Comparison of ENCODE assay signal across 27 cellular contexts in genomic region chr11:10627306-10627705, GRCh38. TPM values are rescaled to one million over a fixed set of nuclear protein-coding genes. Genes with fewer than 3 reads are reported as not detected.
A peak's percentile ranks its signal among the peaks of the same experiment; 100 is the strongest.
DNase-seq lines count a peak whose midpoint lies in the region; ATAC-seq, FAIRE-seq and TF ChIP-seq lines count a peak whose summit lies in the region.
"Had no signal": no experiment of that assay in that cellular context is flagged by ENCODE, and none has a peak within 500 bp of the region (broad histone marks: within the 10 kb centered on the region; RNA-seq: fewer than 3 reads in every experiment).

No MANE protein-coding gene starts in this region.

- H3K4me1 ChIP-seq in ascending aorta (peaks cover 26 to 36% of the 10 kb centered on the region in 2 donors), esophagus squamous epithelium (peaks cover 10 to 48% (median 27%) of the 10 kb centered on the region in 3 donors), sigmoid colon (peaks cover 0 to 43% (median 37%) of the 10 kb centered on the region in 4 donors)
- peaks cover 4 to 36% of the 10 kb centered on the region in 2 donors for H3K4me1 ChIP-seq in naive thymus-derived CD4-positive, alpha-beta T cell (ENCODE audit: control insufficient read depth in 2 of 2, insufficient read depth in 2 of 2, low read length in 2 of 2)

- ATAC-seq in naive thymus-derived CD4-positive, alpha-beta T cell = no peak

- H3K9me3 Mint-ChIP-seq in naive thymus-derived CD4-positive, alpha-beta T cell = no peaks in the 10 kb centered on the region
- H3K9me3 Mint-ChIP-seq: CD8-positive, alpha-beta memory T cell had no signal

- peak overlapping the region in 1 of 10 donors; percentile 31 for H3K4me3 Mint-ChIP-seq in naive thymus-derived CD4-positive, alpha-beta T cell
- H3K4me3 Mint-ChIP-seq: CD8-positive, alpha-beta memory T cell had no signal

- no peak for FAIRE-seq in GM12892 (lab: Jason Lieb, UNC)
- FAIRE-seq: G401.6, GM19239, HTR-8/SVneo had no signal

- H3K27me3 ChIP-seq in ascending aorta (no peaks in the 10 kb centered on the region), esophagus squamous epithelium (no peaks in the 10 kb centered on the region), sigmoid colon (no peaks in the 10 kb centered on the region)
- no peaks in the 10 kb centered on the region for H3K27me3 ChIP-seq in naive thymus-derived CD4-positive, alpha-beta T cell (ENCODE audit: control insufficient read depth in 2 of 2, insufficient read depth in 2 of 2, low read length in 2 of 2)
- H3K27me3 ChIP-seq: Peyer's patch had no signal

- peak overlapping the region in 1 of 9 donors; percentile 36 for H3K27ac Mint-ChIP-seq in naive thymus-derived CD4-positive, alpha-beta T cell

- no CpG with 5 or more reads among the region's 6 CpGs for WGBS in esophagus squamous epithelium, 2 donors
- WGBS in sigmoid colon, 2 donors = 90 to 92% methylated on average over 6 of the region's 6 CpGs

- intact Hi-C loops in ascending aorta (cut with DNase I) (loop anchor here (5.0 kb wide), 1 partner anchor 220 kb away; no protein-coding TSS in a partner anchor), esophagus squamous epithelium (cut with DNase I) (no loop called here), sigmoid colon (cut with DNase I) (no loop called here), posterior vena cava (cut with DNase I) (loop anchor here in 1 of 2 donors (5.0 kb wide), 1 partner anchor 65 kb away; the partner anchor contains the start of gene IRAG1)
- intact Hi-C loops in naive thymus-derived CD4-positive, alpha-beta T cell (cut with micrococcal nuclease) = no loop called here

- no peak for DNase-seq in ascending aorta (ENCODE audit: low spot score in 2 of 2)
- DNase-seq in esophagus squamous epithelium (lab: John Stamatoyannopoulos, UW) = no peak
- no peak for DNase-seq in sigmoid colon
- DNase-seq in GM12892 (ENCODE audit: insufficient read length) = no peak
- DNase-seq in naive thymus-derived CD4-positive, alpha-beta T cell = no peak
- no peak for DNase-seq in posterior vena cava (ENCODE audit: low spot score)
- DNase-seq in NCI-H2029 treated with DMSO at 0.1 percent for 48 hours (lab: John Stamatoyannopoulos, UW) = no peak
- DNase-seq: ACHN; C1 segment of cervical spinal cord; Calu3; CD8-positive, alpha-beta memory T cell; DMS153; GOT3; HCEC 1CT; NCI-H1092 treated with DMSO at 0.1 percent for 48 hours; NCI-H1694; NCI-H2081 treated with DMSO at 0.1 percent for 48 hours; NCI-H2171 treated with DMSO at 0.1 percent for 48 hours; NCI-H446; NCI-H526; Peyer's patch had no signal

- H3K27ac ChIP-seq in ascending aorta (peak overlapping the region; percentile 82 to 97), esophagus squamous epithelium (peak overlapping the region in 3 of 4 donors; percentile 61 to 78 (median 74)), sigmoid colon (peak overlapping the region; percentile 71 to 87 (median 80))
- no peak overlapping the region for H3K27ac ChIP-seq in naive thymus-derived CD4-positive, alpha-beta T cell (ENCODE audit: low read depth, low read length)
- H3K27ac ChIP-seq: KMS-11 had no signal

- peaks cover 17 to 41% (median 24%) of the 10 kb centered on the region in 7 donors for H3K4me1 Mint-ChIP-seq in naive thymus-derived CD4-positive, alpha-beta T cell

- CTCF ChIA-PET in naive thymus-derived CD4-positive, alpha-beta T cell (lab: Charles Lee) = interaction anchor here (0.7 kb wide), 1 partner anchor 9 kb away, joined by 3 read pairs; no protein-coding TSS in a partner anchor

- peaks cover 78 to 94% of the 10 kb centered on the region in 2 donors for H3K36me3 ChIP-seq in ascending aorta
- peaks cover 0 to 18% (median 0%) of the 10 kb centered on the region in 3 donors for H3K36me3 ChIP-seq in esophagus squamous epithelium
- H3K36me3 ChIP-seq in sigmoid colon = peaks cover 17 to 69% (median 50%) of the 10 kb centered on the region in 4 donors
- no peaks in the 10 kb centered on the region for H3K36me3 ChIP-seq in naive thymus-derived CD4-positive, alpha-beta T cell (ENCODE audit: control insufficient read depth in 2 of 3, insufficient read depth in 3 of 3, low read length in 3 of 3)

- POLR2A ChIA-PET in naive thymus-derived CD4-positive, alpha-beta T cell (lab: Charles Lee) = no interaction called here

- no peak overlapping the region for H3K4me3 ChIP-seq in ascending aorta
- no peak overlapping the region for H3K4me3 ChIP-seq in esophagus squamous epithelium
- no peak overlapping the region for H3K4me3 ChIP-seq in sigmoid colon
- no peak overlapping the region for H3K4me3 ChIP-seq in naive thymus-derived CD4-positive, alpha-beta T cell (ENCODE audit: low read length)
- H3K4me3 ChIP-seq: Peyer's patch had no signal

- H3K9me3 ChIP-seq in ascending aorta (no peaks in the 10 kb centered on the region), esophagus squamous epithelium (no peaks in the 10 kb centered on the region), sigmoid colon (no peaks in the 10 kb centered on the region)
- no peaks in the 10 kb centered on the region for H3K9me3 ChIP-seq in naive thymus-derived CD4-positive, alpha-beta T cell (ENCODE audit: control insufficient read depth in 2 of 3, low read length in 3 of 3)
- H3K9me3 ChIP-seq: Peyer's patch had no signal

- H3K27me3 Mint-ChIP-seq in naive thymus-derived CD4-positive, alpha-beta T cell = no peaks in the 10 kb centered on the region

- TF ChIP-seq POLR2A in esophagus squamous epithelium (IDR thresholded peaks at IDR 0.05) (no peak), sigmoid colon (IDR thresholded peaks at IDR 0.05) (no peak), GM12892 (IDR thresholded peaks at IDR 0.05; ENCODE audit: low read depth, low read length) (no peak)

- H3K36me3 Mint-ChIP-seq in naive thymus-derived CD4-positive, alpha-beta T cell = no peaks in the 10 kb centered on the region
- H3K36me3 Mint-ChIP-seq: CD8-positive, alpha-beta memory T cell had no signal

- TF ChIP-seq CTCF in ascending aorta (IDR thresholded peaks at IDR 0.05) (no peak), esophagus squamous epithelium (IDR thresholded peaks at IDR 0.05) (no peak), sigmoid colon (IDR thresholded peaks at IDR 0.05) (no peak)

- no peak for TF ChIP-seq EP300 in sigmoid colon (IDR thresholded peaks at IDR 0.05)

RNA-seq across cellular contexts. Expression of gene LYVE1, which starts 58.8 kb away (rescaled TPM):
- 66.3 TPM for total RNA-seq in ascending aorta
- total RNA-seq in esophagus squamous epithelium = 10 to 100 TPM in 2 of 4 donors, 1 to 10 TPM in 1, under 1 TPM in 1; 0.42 to 66.8 (median 21.6) TPM
- 100 to 1,000 TPM in 3 of 4 donors, 10 to 100 TPM in 1; 41.5 to 158 (median 133) TPM for total RNA-seq in sigmoid colon
- polyA plus RNA-seq in sigmoid colon = 10 to 100 TPM; 21.3 to 29.4 (median 22.7) TPM
- not detected for polyA plus RNA-seq in GM12892 (2012; ENCODE audit: missing spikeins)
- not detected for total RNA-seq in naive thymus-derived CD4-positive, alpha-beta T cell
- not detected for polyA plus RNA-seq in naive thymus-derived CD4-positive, alpha-beta T cell
- total RNA-seq in posterior vena cava = 100 to 1,000 TPM; 112 to 292 TPM
- total RNA-seq: Calu3; CD8-positive, alpha-beta memory T cell; Daoy; OCI-LY7 had no signal
- polyA plus RNA-seq: CD8-positive, alpha-beta memory T cell had no signal
